In the genomic region with DNA sequence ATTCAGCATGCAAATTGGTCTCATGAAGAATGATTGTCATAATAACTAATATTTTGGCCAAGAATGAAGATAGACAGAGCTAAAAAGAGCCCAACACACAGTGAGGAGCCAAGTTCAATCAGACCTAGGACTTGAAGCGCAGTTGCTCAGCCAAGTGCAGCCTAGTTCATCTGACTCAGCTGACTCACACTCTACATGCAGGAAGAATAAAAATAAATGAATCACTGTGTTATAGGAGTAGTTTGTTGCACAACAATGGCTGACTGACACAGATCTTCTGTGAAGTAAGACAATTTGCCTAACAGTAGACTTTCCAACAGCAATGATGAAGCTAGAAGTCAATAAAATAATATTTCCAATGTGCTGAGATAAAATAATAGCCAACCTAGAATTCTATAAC, we compare ENCODE assay signal across 13 cellular contexts.
DNase-seq lines count a peak whose midpoint lies in the region; ATAC-seq and TF ChIP-seq lines count a peak whose summit lies in the region.
"Had no signal": no experiment of that assay in that cellular context is flagged by ENCODE, and none has a peak within 500 bp of the region (broad histone marks: within the 10 kb centered on the region; RNA-seq: fewer than 3 reads in every experiment).

No MANE protein-coding gene starts in this region.

- H3K4me3 Mint-ChIP-seq in MCF 10A (ENCODE audit: unreplicated experiment) = peak overlapping the region; percentile 9
- H3K4me3 Mint-ChIP-seq in activated T-helper 17 cell treated with anti-CD3 and anti-CD28 coated beads, Interleukin-2, amount 50 U/mL, for 72 hours = no peak overlapping the region
- H3K4me3 Mint-ChIP-seq: activated CD4-positive, alpha-beta memory T cell treated with anti-CD3 and anti-CD28 coated beads for 36 hours; activated naive CD4-positive, alpha-beta T cell treated with anti-CD3 and anti-CD28 coated beads, Interleukin-2, amount 10 ng/mL, durations not matched to agents 7 days and 5 days; naive B cell; T-cell had no signal

- H3K27me3 ChIP-seq in breast epithelium (no peaks in the 10 kb centered on the region), right cardiac atrium (ENCODE audit: control insufficient read depth, insufficient read depth) (no peaks in the 10 kb centered on the region), suprapubic skin (no peaks in the 10 kb centered on the region), spleen (replicated peaks in 1 of 7) (no peaks in the 10 kb centered on the region)

- H3K27ac ChIP-seq in breast epithelium = no peak overlapping the region
- no peak overlapping the region for H3K27ac ChIP-seq in right cardiac atrium (ENCODE audit: low read length)
- H3K27ac ChIP-seq in suprapubic skin = peak overlapping the region; percentile 40
- H3K27ac ChIP-seq in spleen = no peak overlapping the region

- H3K4me1 ChIP-seq in breast epithelium = no peaks in the 10 kb centered on the region
- no peaks in the 10 kb centered on the region for H3K4me1 ChIP-seq in right cardiac atrium (ENCODE audit: control insufficient read depth, insufficient read depth, low read length)
- peaks cover 11% of the 10 kb centered on the region for H3K4me1 ChIP-seq in suprapubic skin
- no peaks in the 10 kb centered on the region for H3K4me1 ChIP-seq in spleen

- peak overlapping the region; percentile 74 for H3K27ac Mint-ChIP-seq in MCF 10A (ENCODE audit: low read depth, unreplicated experiment)
- no peak overlapping the region for H3K27ac Mint-ChIP-seq in activated T-helper 17 cell treated with anti-CD3 and anti-CD28 coated beads, Interleukin-2, amount 50 U/mL, for 72 hours
- H3K27ac Mint-ChIP-seq: activated CD4-positive, alpha-beta memory T cell treated with anti-CD3 and anti-CD28 coated beads for 36 hours; activated naive CD4-positive, alpha-beta T cell treated with anti-CD3 and anti-CD28 coated beads, Interleukin-2, amount 10 ng/mL, durations not matched to agents 7 days and 5 days; T-cell had no signal

- no peak for TF ChIP-seq EP300 in suprapubic skin (IDR thresholded peaks at IDR 0.05)

- no TSS peak for BruUV-seq in MCF 10A (replicated peaks; lab: Mats Ljungman, UMichigan)

- H3K4me1 Mint-ChIP-seq in MCF 10A (ENCODE audit: insufficient read depth, unreplicated experiment) = peaks cover 20% of the 10 kb centered on the region
- H3K4me1 Mint-ChIP-seq in activated T-helper 17 cell treated with anti-CD3 and anti-CD28 coated beads, Interleukin-2, amount 50 U/mL, for 72 hours = no peaks in the 10 kb centered on the region
- H3K4me1 Mint-ChIP-seq: activated naive CD4-positive, alpha-beta T cell treated with anti-CD3 and anti-CD28 coated beads, Interleukin-2, amount 10 ng/mL, durations not matched to agents 7 days and 5 days; naive B cell had no signal

- TF ChIP-seq CTCF in MCF 10A (IDR thresholded peaks at IDR 0.05; ENCODE audit: unreplicated experiment) = no peak
- no peak for TF ChIP-seq CTCF in breast epithelium (IDR thresholded peaks at IDR 0.05)
- no peak for TF ChIP-seq CTCF in suprapubic skin (IDR thresholded peaks at IDR 0.05)
- TF ChIP-seq CTCF in spleen (IDR thresholded peaks at IDR 0.05 in 8 of 11, conservative IDR thresholded peaks at IDR 0.05 in 3 of 11) = no peak

- POLR2A ChIA-PET in MCF 10A (lab: Yijun Ruan, JAX) = interaction anchor here (0.6 to 1.4 kb wide), 12 partner anchors 9 to 1145 kb away, joined by 3 to 6 read pairs (median 3); a partner anchor contains a TSS

- peak; percentile 44 for ATAC-seq in activated T-helper 17 cell treated with anti-CD3 and anti-CD28 coated beads, Interleukin-2, amount 50 U/mL, for 72 hours (replicated peaks)
- peak; percentile 62 to 76 for ATAC-seq in right cardiac atrium
- ATAC-seq: T-cell had no signal

- no peaks in the 10 kb centered on the region for H3K9me3 Mint-ChIP-seq in MCF 10A (ENCODE audit: unreplicated experiment)
- H3K9me3 Mint-ChIP-seq in activated T-helper 17 cell treated with anti-CD3 and anti-CD28 coated beads, Interleukin-2, amount 50 U/mL, for 72 hours = no peaks in the 10 kb centered on the region
- H3K9me3 Mint-ChIP-seq: activated CD4-positive, alpha-beta memory T cell treated with anti-CD3 and anti-CD28 coated beads for 36 hours; activated naive CD4-positive, alpha-beta T cell treated with anti-CD3 and anti-CD28 coated beads, Interleukin-2, amount 10 ng/mL, durations not matched to agents 7 days and 5 days had no signal

- no peaks in the 10 kb centered on the region for H3K9me3 ChIP-seq in breast epithelium
- H3K9me3 ChIP-seq in right cardiac atrium (ENCODE audit: control insufficient read depth, low read length) = no peaks in the 10 kb centered on the region
- no peaks in the 10 kb centered on the region for H3K9me3 ChIP-seq in suprapubic skin
- H3K9me3 ChIP-seq in spleen = no peaks in the 10 kb centered on the region

- no peaks in the 10 kb centered on the region for H3K27me3 Mint-ChIP-seq in MCF 10A (ENCODE audit: insufficient read depth, unreplicated experiment)
- H3K27me3 Mint-ChIP-seq in activated T-helper 17 cell treated with anti-CD3 and anti-CD28 coated beads, Interleukin-2, amount 50 U/mL, for 72 hours = peaks cover 4% of the 10 kb centered on the region
- H3K27me3 Mint-ChIP-seq: activated CD4-positive, alpha-beta memory T cell treated with anti-CD3 and anti-CD28 coated beads for 36 hours had no signal

- H3K36me3 Mint-ChIP-seq in MCF 10A (ENCODE audit: insufficient read depth, unreplicated experiment) = no peaks in the 10 kb centered on the region
- H3K36me3 Mint-ChIP-seq in activated T-helper 17 cell treated with anti-CD3 and anti-CD28 coated beads, Interleukin-2, amount 50 U/mL, for 72 hours (ENCODE audit: low read depth) = no peaks in the 10 kb centered on the region
- H3K36me3 Mint-ChIP-seq: activated CD4-positive, alpha-beta memory T cell treated with anti-CD3 and anti-CD28 coated beads for 36 hours; activated naive CD4-positive, alpha-beta T cell treated with anti-CD3 and anti-CD28 coated beads, Interleukin-2, amount 10 ng/mL, durations not matched to agents 7 days and 5 days; naive B cell; T-cell had no signal

- H3K36me3 ChIP-seq in breast epithelium = no peaks in the 10 kb centered on the region
- H3K36me3 ChIP-seq in suprapubic skin = no peaks in the 10 kb centered on the region
- H3K36me3 ChIP-seq in spleen = no peaks in the 10 kb centered on the region

- H3K4me3 ChIP-seq in breast epithelium = no peak overlapping the region
- no peak overlapping the region for H3K4me3 ChIP-seq in right cardiac atrium (ENCODE audit: low read length)
- H3K4me3 ChIP-seq in suprapubic skin = no peak overlapping the region
- no peak overlapping the region for H3K4me3 ChIP-seq in spleen

- peak; percentile 89 for DNase-seq in MCF 10A (ENCODE audit: unreplicated experiment)
- no peak for DNase-seq in breast epithelium (ENCODE audit: low spot score in 2 of 2)
- peak in 1 of 3 donors; percentile 18 for DNase-seq in right cardiac atrium
- DNase-seq in suprapubic skin (ENCODE audit: low spot score in 2 of 2) = no peak
- DNase-seq in NOMO-1 treated with dmso at 0.1 percent for 144 hours (lab: John Stamatoyannopoulos, UW; ENCODE audit: unreplicated experiment) = no peak
- DNase-seq in NOMO-1 treated with DMSO at 0.1 percent for 48 hours (lab: John Stamatoyannopoulos, UW; ENCODE audit: unreplicated experiment) = no peak
- DNase-seq in spleen = no peak
- DNase-seq: activated CD4-positive, alpha-beta memory T cell treated with anti-CD3 and anti-CD28 coated beads for 36 hours; activated naive CD4-positive, alpha-beta T cell treated with anti-CD3 and anti-CD28 coated beads, Interleukin-2, amount 10 ng/mL, durations not matched to agents 7 days and 5 days; naive B cell; NCI-H774; T-cell had no signal

- no peak for TF ChIP-seq POLR2A in breast epithelium (IDR thresholded peaks at IDR 0.05)
- TF ChIP-seq POLR2A in suprapubic skin (IDR thresholded peaks at IDR 0.05) = no peak
- TF ChIP-seq POLR2A in spleen (IDR thresholded peaks at IDR 0.05) = no peak

- intact Hi-C loops in MCF 10A (cut with micrococcal nuclease) (no loop called here), breast epithelium (cut with DNase I; ENCODE audit: low total_unique reads) (no loop called here), right cardiac atrium (cut with DNase I) (no loop called here), spleen (cut with DNase I; ENCODE audit: low total_unique reads) (no loop called here)

- 80% methylated on average over 1 of the region's 1 CpG for WGBS in right cardiac atrium
- 48% methylated on average over 1 of the region's 1 CpG for WGBS in suprapubic skin
- WGBS in spleen, 5 donors = 79 to 93% (median 84%) methylated on average over 1 of the region's 1 CpG

- CTCF ChIA-PET in MCF 10A (lab: Yijun Ruan, JAX) = interaction anchor here (0.5 to 2.9 kb wide), 7 partner anchors 14 to 905 kb away, joined by 3 to 11 read pairs (median 3); a partner anchor contains a TSS
